ENCODE assay signal across 19 cellular contexts in genomic region chr1:3031401-3032221, GRCh38. TPM values are rescaled to one million over a fixed set of nuclear protein-coding genes. Genes with fewer than 3 reads are reported as not detected.
DNase-seq lines count a peak whose midpoint lies in the region; ATAC-seq lines count a peak whose summit lies in the region.
"Had no signal": no experiment of that assay in that cellular context is flagged by ENCODE, and none has a peak within 500 bp of the region (broad histone marks: within the 10 kb centered on the region; RNA-seq: fewer than 3 reads in every experiment).

No MANE protein-coding gene starts in this region.

- H3K9me3 ChIP-seq in right cardiac atrium (ENCODE audit: control insufficient read depth, low read length) (no peaks in the 10 kb centered on the region), aorta (ENCODE audit: control insufficient read depth, low read length) (no peaks in the 10 kb centered on the region)

- intact Hi-C loops in right cardiac atrium (cut with DNase I) (no loop called here), Right ventricle myocardium inferior (cut with DNase I) (no loop called here), aorta (cut with DNase I) (no loop called here)

- no peaks in the 10 kb centered on the region for H3K27me3 ChIP-seq in right cardiac atrium (ENCODE audit: control insufficient read depth, insufficient read depth)
- H3K27me3 ChIP-seq in aorta (ENCODE audit: control insufficient read depth in 1 of 2, insufficient read depth in 2 of 2, low read length in 1 of 2) = no peaks in the 10 kb centered on the region

- 66% methylated on average over 35 of the region's 35 CpGs for WGBS in right cardiac atrium
- WGBS in aorta, 2 donors = 87 to 89% methylated on average over 34 to 35 of the region's 35 CpGs

- H3K4me3 ChIP-seq in right cardiac atrium (ENCODE audit: low read length) (no peak overlapping the region), aorta (ENCODE audit: low read length in 2 of 2) (no peak overlapping the region)

- ATAC-seq in right cardiac atrium (peak in 1 of 2 donors; percentile 7), Right ventricle myocardium inferior (no peak), aorta (ENCODE audit: low FRiP score) (peak; percentile 50), GM18867 (IDR thresholded peaks at IDR 0.05; ENCODE audit: unreplicated experiment) (no peak)

- H3K27ac ChIP-seq in right cardiac atrium (ENCODE audit: low read length) = no peak overlapping the region
- H3K27ac ChIP-seq in aorta (ENCODE audit: low read depth in 1 of 2, low read length in 2 of 2) = no peak overlapping the region

- DNase-seq in right cardiac atrium = peak in 2 of 3 donors; percentile 43 to 58
- DNase-seq in Right ventricle myocardium inferior (ENCODE audit: missing footprints) = no peak
- peak; percentile 12 for DNase-seq in inferior parietal cortex (ENCODE audit: extremely low spot score)
- peak; percentile 29 for DNase-seq in putamen (ENCODE audit: low spot score)
- DNase-seq in aorta = peak in 1 of 2 donors; percentile 83
- DNase-seq in GF-D8 (lab: John Stamatoyannopoulos, UW) = no peak
- DNase-seq in activated naive CD4-positive, alpha-beta T cell (lab: John Stamatoyannopoulos, UW) = no peak
- DNase-seq: activated CD4-positive, alpha-beta T cell treated with anti-CD3 and anti-CD28 coated beads for 1 hour; dermis blood vessel endothelial cell; islet precursor cell; NCI-H187; NCI-H774; SW 1271 had no signal

- H3K4me1 ChIP-seq in right cardiac atrium (ENCODE audit: control insufficient read depth, insufficient read depth, low read length) (no peaks in the 10 kb centered on the region), aorta (ENCODE audit: control insufficient read depth in 1 of 2, insufficient read depth in 2 of 2, low read length in 2 of 2) (no peaks in the 10 kb centered on the region)

- no peaks in the 10 kb centered on the region for H3K36me3 ChIP-seq in aorta (ENCODE audit: control insufficient read depth in 1 of 2, insufficient read depth in 2 of 2, low read length in 1 of 2)

RNA-seq across cellular contexts. Expression of gene ACTRT2, which starts 10.3 kb away (rescaled TPM):
- not detected for total RNA-seq in right cardiac atrium
- not detected for polyA plus RNA-seq in right cardiac atrium
- not detected for total RNA-seq in Right ventricle myocardium inferior
- total RNA-seq in aorta = not detected
- not detected for polyA plus RNA-seq in aorta
- total RNA-seq: activated T-helper 2 cell treated with anti-CD3 and anti-CD28 coated beads, Interferon-gamma antibody, Interleukin-2, Interleukin-4, amounts not matched to agents 10 μg/mL and 5 μg/mL and 100 μg/mL, durations not matched to agents 14 hours and 24 hours and 36 hours; bronchial epithelial cell; dermis blood vessel endothelial cell; naive thymus-derived CD8-positive, alpha-beta T cell; pulmonary artery endothelial cell had no signal
- polyA plus RNA-seq: adipose tissue; naive thymus-derived CD8-positive, alpha-beta T cell had no signal

RNA-seq across cellular contexts. Expression of gene PRDM16, which starts 37.4 kb away (rescaled TPM):
- total RNA-seq in right cardiac atrium = 1 to 10 TPM; 1.1 to 2.9 (median 1.8) TPM
- 1.9 TPM for polyA plus RNA-seq in right cardiac atrium
- 12.8 TPM for total RNA-seq in Right ventricle myocardium inferior
- 10 to 100 TPM; 61.9 to 80.7 TPM for total RNA-seq in aorta
- polyA plus RNA-seq in aorta = 10 to 100 TPM in 1 of 2 donors, 1 to 10 TPM in 1; 5.0 to 21.1 TPM
- total RNA-seq: activated T-helper 2 cell treated with anti-CD3 and anti-CD28 coated beads, Interferon-gamma antibody, Interleukin-2, Interleukin-4, amounts not matched to agents 10 μg/mL and 5 μg/mL and 100 μg/mL, durations not matched to agents 14 hours and 24 hours and 36 hours; dermis blood vessel endothelial cell; naive thymus-derived CD8-positive, alpha-beta T cell had no signal
- polyA plus RNA-seq: naive thymus-derived CD8-positive, alpha-beta T cell had no signal

Comparison
In these comparisons a context has a peak if more than half of its experiments do, and no peak if none do; other contexts are left out.
1. DNase-seq: peak in right cardiac atrium (2 of 3), inferior parietal cortex (single experiment) and putamen (single experiment); none in Right ventricle myocardium inferior (single experiment), GF-D8 (single experiment) and activated naive CD4-positive, alpha-beta T cell (0 of 4).